ENCODE assay signal across 1 cellular context in the genomic region with DNA sequence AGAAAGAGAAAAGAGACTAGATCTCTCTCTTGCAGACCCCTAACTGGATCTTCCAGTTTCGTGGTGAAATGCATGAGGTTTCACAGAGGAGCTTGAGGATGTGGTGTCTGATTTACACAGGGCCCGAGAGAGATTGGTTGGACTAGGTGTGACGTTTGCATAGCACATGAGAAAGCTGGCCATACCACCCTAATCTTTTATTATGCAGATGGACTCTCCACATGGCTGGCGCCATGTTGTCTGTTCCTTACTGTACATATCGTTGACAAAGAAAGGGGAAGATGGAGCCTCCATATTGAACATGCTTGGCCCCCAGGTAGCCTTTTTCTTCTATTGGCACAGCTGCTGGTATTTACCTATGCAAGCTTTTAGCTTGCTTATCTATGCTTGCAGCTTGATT.
TF ChIP-seq lines count a peak whose summit lies in the region.

No MANE protein-coding gene starts in this region.

TF ChIP-seq in WTC11, 78 proteins besides CTCF, POLR2A, EP300 and RAD21 (continued from another document):
- TF ChIP-seq SMAD4 (CRISPR knock-in tag; IDR thresholded peaks at IDR 0.05), result no peak
- no peak for TF ChIP-seq ZNF138 (CRISPR knock-in tag; conservative IDR thresholded peaks at IDR 0.05)
